ENCODE assay signal across 1 cellular context in genomic region chr16:82603784-82604411, GRCh38.
TF ChIP-seq lines count a peak whose summit lies in the region.

No MANE protein-coding gene starts in this region.

TF ChIP-seq in HCT116, 20 proteins besides CTCF, POLR2A, EP300 and RAD21 (continued from another document):
- TF ChIP-seq, protein P1, sequence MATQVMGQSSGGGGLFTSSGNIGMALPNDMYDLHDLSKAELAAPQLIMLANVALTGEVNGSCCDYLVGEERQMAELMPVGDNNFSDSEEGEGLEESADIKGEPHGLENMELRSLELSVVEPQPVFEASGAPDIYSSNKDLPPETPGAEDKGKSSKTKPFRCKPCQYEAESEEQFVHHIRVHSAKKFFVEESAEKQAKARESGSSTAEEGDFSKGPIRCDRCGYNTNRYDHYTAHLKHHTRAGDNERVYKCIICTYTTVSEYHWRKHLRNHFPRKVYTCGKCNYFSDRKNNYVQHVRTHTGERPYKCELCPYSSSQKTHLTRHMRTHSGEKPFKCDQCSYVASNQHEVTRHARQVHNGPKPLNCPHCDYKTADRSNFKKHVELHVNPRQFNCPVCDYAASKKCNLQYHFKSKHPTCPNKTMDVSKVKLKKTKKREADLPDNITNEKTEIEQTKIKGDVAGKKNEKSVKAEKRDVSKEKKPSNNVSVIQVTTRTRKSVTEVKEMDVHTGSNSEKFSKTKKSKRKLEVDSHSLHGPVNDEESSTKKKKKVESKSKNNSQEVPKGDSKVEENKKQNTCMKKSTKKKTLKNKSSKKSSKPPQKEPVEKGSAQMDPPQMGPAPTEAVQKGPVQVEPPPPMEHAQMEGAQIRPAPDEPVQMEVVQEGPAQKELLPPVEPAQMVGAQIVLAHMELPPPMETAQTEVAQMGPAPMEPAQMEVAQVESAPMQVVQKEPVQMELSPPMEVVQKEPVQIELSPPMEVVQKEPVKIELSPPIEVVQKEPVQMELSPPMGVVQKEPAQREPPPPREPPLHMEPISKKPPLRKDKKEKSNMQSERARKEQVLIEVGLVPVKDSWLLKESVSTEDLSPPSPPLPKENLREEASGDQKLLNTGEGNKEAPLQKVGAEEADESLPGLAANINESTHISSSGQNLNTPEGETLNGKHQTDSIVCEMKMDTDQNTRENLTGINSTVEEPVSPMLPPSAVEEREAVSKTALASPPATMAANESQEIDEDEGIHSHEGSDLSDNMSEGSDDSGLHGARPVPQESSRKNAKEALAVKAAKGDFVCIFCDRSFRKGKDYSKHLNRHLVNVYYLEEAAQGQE (IDR thresholded peaks at IDR 0.05; ENCODE audit: low read depth): no peak
- TF ChIP-seq, protein P2, sequence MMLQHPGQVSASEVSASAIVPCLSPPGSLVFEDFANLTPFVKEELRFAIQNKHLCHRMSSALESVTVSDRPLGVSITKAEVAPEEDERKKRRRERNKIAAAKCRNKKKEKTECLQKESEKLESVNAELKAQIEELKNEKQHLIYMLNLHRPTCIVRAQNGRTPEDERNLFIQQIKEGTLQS (IDR thresholded peaks at IDR 0.05): no peak
- no peak for TF ChIP-seq TCF7L2 (IDR thresholded peaks at IDR 0.05; ENCODE audit: borderline replicate concordance, extremely low read depth, insufficient read depth, insufficient read length)
- no peak for TF ChIP-seq EZH2 (IDR thresholded peaks at IDR 0.05)
- TF ChIP-seq SRF (IDR thresholded peaks at IDR 0.05; ENCODE audit: low read depth): no peak
- TF ChIP-seq POLR2AphosphoS5 (IDR thresholded peaks at IDR 0.05; ENCODE audit: low read depth, low read length): no peak
- no peak for TF ChIP-seq EZH2phosphoT487 (IDR thresholded peaks at IDR 0.05; ENCODE audit: borderline replicate concordance)
- TF ChIP-seq YY1 (IDR thresholded peaks at IDR 0.05; ENCODE audit: extremely low read depth, insufficient replicate concordance, low read depth, low read length): no peak
- TF ChIP-seq, protein P3, sequence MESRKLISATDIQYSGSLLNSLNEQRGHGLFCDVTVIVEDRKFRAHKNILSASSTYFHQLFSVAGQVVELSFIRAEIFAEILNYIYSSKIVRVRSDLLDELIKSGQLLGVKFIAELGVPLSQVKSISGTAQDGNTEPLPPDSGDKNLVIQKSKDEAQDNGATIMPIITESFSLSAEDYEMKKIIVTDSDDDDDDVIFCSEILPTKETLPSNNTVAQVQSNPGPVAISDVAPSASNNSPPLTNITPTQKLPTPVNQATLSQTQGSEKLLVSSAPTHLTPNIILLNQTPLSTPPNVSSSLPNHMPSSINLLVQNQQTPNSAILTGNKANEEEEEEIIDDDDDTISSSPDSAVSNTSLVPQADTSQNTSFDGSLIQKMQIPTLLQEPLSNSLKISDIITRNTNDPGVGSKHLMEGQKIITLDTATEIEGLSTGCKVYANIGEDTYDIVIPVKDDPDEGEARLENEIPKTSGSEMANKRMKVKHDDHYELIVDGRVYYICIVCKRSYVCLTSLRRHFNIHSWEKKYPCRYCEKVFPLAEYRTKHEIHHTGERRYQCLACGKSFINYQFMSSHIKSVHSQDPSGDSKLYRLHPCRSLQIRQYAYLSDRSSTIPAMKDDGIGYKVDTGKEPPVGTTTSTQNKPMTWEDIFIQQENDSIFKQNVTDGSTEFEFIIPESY (IDR thresholded peaks at IDR 0.05; ENCODE audit: extremely low read depth, insufficient replicate concordance, low read length): no peak
- TF ChIP-seq ZFX (IDR thresholded peaks at IDR 0.05): no peak
- no peak for TF ChIP-seq EGR1 (IDR thresholded peaks at IDR 0.05; ENCODE audit: low read depth)
- TF ChIP-seq JUND (IDR thresholded peaks at IDR 0.05): no peak
- no peak for TF ChIP-seq CEBPB (IDR thresholded peaks at IDR 0.05; ENCODE audit: low read depth)
- TF ChIP-seq, protein P4, sequence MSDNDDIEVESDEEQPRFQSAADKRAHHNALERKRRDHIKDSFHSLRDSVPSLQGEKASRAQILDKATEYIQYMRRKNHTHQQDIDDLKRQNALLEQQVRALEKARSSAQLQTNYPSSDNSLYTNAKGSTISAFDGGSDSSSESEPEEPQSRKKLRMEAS (IDR thresholded peaks at IDR 0.05): no peak
- TF ChIP-seq FOSL1 (IDR thresholded peaks at IDR 0.05; ENCODE audit: low read depth): no peak
- TF ChIP-seq SIN3A (IDR thresholded peaks at IDR 0.05; ENCODE audit: low read depth): no peak
